14 cellular contexts compared by ENCODE assay signal in the genomic region with DNA sequence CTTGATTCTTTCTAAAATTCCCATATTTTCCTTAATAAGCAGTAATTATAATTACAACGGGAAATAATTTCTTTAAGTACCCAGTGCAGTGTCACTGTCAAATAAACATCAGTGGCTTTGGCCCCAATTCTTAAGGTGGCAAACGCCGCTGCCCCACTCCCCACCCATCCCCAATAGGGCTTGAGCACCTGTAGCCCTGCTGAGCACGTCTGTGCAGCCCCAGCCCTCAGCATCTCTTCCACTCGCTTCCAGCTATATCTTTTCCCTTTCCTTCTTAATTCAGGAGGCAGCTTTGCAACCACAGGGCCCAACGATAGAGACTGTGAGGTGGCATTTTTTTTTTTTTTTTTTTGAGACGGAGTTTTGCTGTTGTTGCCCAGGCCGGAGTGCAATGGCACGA. TPM values are rescaled to one million over a fixed set of nuclear protein-coding genes. Genes with fewer than 3 reads are reported as not detected.
A peak's percentile ranks its signal among the peaks of the same experiment; 100 is the strongest.
DNase-seq lines count a peak whose midpoint lies in the region; ATAC-seq, FAIRE-seq and TF ChIP-seq lines count a peak whose summit lies in the region.
"Had no signal": no experiment of that assay in that cellular context is flagged by ENCODE, and none has a peak within 500 bp of the region (broad histone marks: within the 10 kb centered on the region; RNA-seq: fewer than 3 reads in every experiment).

No MANE protein-coding gene starts in this region.

- H3K4me1 Mint-ChIP-seq in stimulated activated naive CD8-positive, alpha-beta T cell treated with anti-CD3 and anti-CD28 coated beads, Interleukin-15, Interleukin-2, amounts not matched to agents 100 ng/mL and 50 ng/mL, for 24 hours (ENCODE audit: low read depth): peaks cover 89% of the 10 kb centered on the region
- peaks cover 93% of the 10 kb centered on the region for H3K4me1 Mint-ChIP-seq in stimulated activated naive CD8-positive, alpha-beta T cell treated with anti-CD3 and anti-CD28 coated beads, Interleukin-15, amount 100 ng/mL, for 72 hours

- H4K20me1 ChIP-seq in GM12878 (ENCODE audit: control insufficient read depth, insufficient read depth): no peaks in the 10 kb centered on the region

- 93% methylated on average over 8 of the region's 9 CpGs for WGBS in GM12878 (ENCODE audit: insufficient coverage, insufficient replicate concordance, low lambda C conversion rate, missing lambda C conversion rate)

- peak overlapping the region; percentile 80 for H3K4me3 Mint-ChIP-seq in stimulated activated naive CD8-positive, alpha-beta T cell treated with anti-CD3 and anti-CD28 coated beads, Interleukin-15, Interleukin-2, amounts not matched to agents 100 ng/mL and 50 ng/mL, for 24 hours
- peak overlapping the region in 1 of 2 donors; percentile 55 for H3K4me3 Mint-ChIP-seq in stimulated activated naive CD8-positive, alpha-beta T cell treated with anti-CD3 and anti-CD28 coated beads, Interleukin-15, amount 100 ng/mL, for 72 hours

- in situ Hi-C loops in GM12878 (cut with MboI): no loop called here

- TF ChIP-seq CTCF in GM12878 (IDR thresholded peaks at IDR 0.05 in 2 of 3, conservative IDR thresholded peaks at IDR 0.05 in 1 of 3; ENCODE audit: control insufficient read depth in 2 of 3, extremely low read depth in 1 of 3, insufficient read depth in 1 of 3, low read depth in 3 of 3, low read length in 3 of 3): no peak

- intact Hi-C loops in GM12878 (cut with micrococcal nuclease; ENCODE audit: unreplicated experiment): no loop called here

- SMC1A ChIA-PET in GM12878 (lab: Charles Lee; ENCODE audit: uncharacterized antibody, unreplicated experiment): interaction anchor here (1.0 to 3.5 kb wide), 4 partner anchors 12 to 52 kb away, joined by 3 to 30 read pairs (median 20); a partner anchor contains a TSS

- FAIRE-seq in GM12878 (lab: Jason Lieb, UNC): no peak

- CTCF ChIA-PET in GM12878 (lab: Yijun Ruan, JAX): interaction anchor here (1.1 to 3.7 kb wide), 4 partner anchors 8 to 85 kb away, joined by 3 to 20 read pairs (median 12); a partner anchor contains a TSS

- POLR2A ChIA-PET in GM12878 (lab: Charles Lee): interaction anchor here (0.7 to 7.8 kb wide), 5 partner anchors 13 to 1350 kb away, joined by 3 to 60 read pairs (median 8); a partner anchor contains a TSS

- H3K27me3 ChIP-seq in GM12878 (replicated peaks in 1 of 2; ENCODE audit: control insufficient read depth in 2 of 2, insufficient read depth in 2 of 2, low read length in 1 of 2): no peaks in the 10 kb centered on the region
- H3K27me3 ChIP-seq: esophagus muscularis mucosa had no signal

- H2AFZ ChIP-seq in GM12878 (ENCODE audit: control insufficient read depth, low read depth, low read length): no peak overlapping the region

- RAD21 ChIA-PET in GM12878 (lab: Charles Lee; ENCODE audit: unreplicated experiment): interaction anchor here (0.7 kb wide), 1 partner anchor 19 kb away, joined by 3 read pairs; no protein-coding TSS in a partner anchor

- peaks cover 40 to 49% of the 10 kb centered on the region in 2 experiments for H3K36me3 ChIP-seq in GM12878 (ENCODE audit: control insufficient read depth in 2 of 2, insufficient read depth in 2 of 2, low read length in 1 of 2)

- H3K4me2 ChIP-seq in GM12878 (ENCODE audit: control insufficient read depth, insufficient read depth): no peak overlapping the region

- no peaks in the 10 kb centered on the region for H3K9me3 ChIP-seq in GM12878 (replicated peaks; ENCODE audit: control insufficient read depth, insufficient read depth, low read length)
- H3K9me3 ChIP-seq: esophagus muscularis mucosa had no signal

- TF ChIP-seq RAD21 in GM12878 (IDR thresholded peaks at IDR 0.05; ENCODE audit: insufficient read depth, low read depth, low read length): no peak

- no peak for TF ChIP-seq EP300 in GM12878 (IDR thresholded peaks at IDR 0.05; ENCODE audit: borderline replicate concordance in 1 of 2, control insufficient read depth in 1 of 2, low read depth in 2 of 2, low read length in 2 of 2)

- BruUV-seq in GM12878 (replicated peaks; lab: Mats Ljungman, UMichigan): no TSS peak

- no peak overlapping the region for H3K4me3 ChIP-seq in GM12878
- H3K4me3 ChIP-seq: esophagus muscularis mucosa had no signal

- peaks cover 18% of the 10 kb centered on the region for H3K4me1 ChIP-seq in GM12878 (ENCODE audit: control insufficient read depth, insufficient read depth, low read length)

- peaks cover 4% of the 10 kb centered on the region for H3K79me2 ChIP-seq in GM12878 (ENCODE audit: control insufficient read depth, insufficient read depth, low read length)

- no peak for ATAC-seq in stimulated activated naive CD8-positive, alpha-beta T cell treated with anti-CD3 and anti-CD28 coated beads, Interleukin-15, amount 100 ng/mL, for 72 hours
- ATAC-seq in GM12878: no peak
- ATAC-seq in esophagus mucosa: no peak
- ATAC-seq in HG02840 (IDR thresholded peaks at IDR 0.05; ENCODE audit: low FRiP score, unreplicated experiment): no peak
- ATAC-seq: Panc1 had no signal

- no peaks in the 10 kb centered on the region for H3K27me3 Mint-ChIP-seq in stimulated activated naive CD8-positive, alpha-beta T cell treated with anti-CD3 and anti-CD28 coated beads, Interleukin-15, Interleukin-2, amounts not matched to agents 100 ng/mL and 50 ng/mL, for 24 hours
- no peaks in the 10 kb centered on the region for H3K27me3 Mint-ChIP-seq in stimulated activated naive CD8-positive, alpha-beta T cell treated with anti-CD3 and anti-CD28 coated beads, Interleukin-15, amount 100 ng/mL, for 72 hours

- H3K36me3 Mint-ChIP-seq in stimulated activated naive CD8-positive, alpha-beta T cell treated with anti-CD3 and anti-CD28 coated beads, Interleukin-15, Interleukin-2, amounts not matched to agents 100 ng/mL and 50 ng/mL, for 24 hours (ENCODE audit: low read depth): peaks cover 88% of the 10 kb centered on the region

- H3K9ac ChIP-seq in GM12878 (ENCODE audit: control insufficient read depth, insufficient read depth, low read length): no peak overlapping the region

- H3K27ac ChIP-seq in GM12878 (ENCODE audit: control insufficient read depth, insufficient read depth): no peak overlapping the region

- DNase-seq in stimulated activated naive CD8-positive, alpha-beta T cell treated with anti-CD3 and anti-CD28 coated beads, Interleukin-15, amount 100 ng/mL, for 72 hours: no peak
- DNase-seq in GM12878 (ENCODE audit: low read depth, low spot score) (no peak), epidermal melanocyte (ENCODE audit: insufficient read length, low spot score) (no peak)
- DNase-seq: activated CD4-positive, alpha-beta T cell treated with anti-CD3 and anti-CD28 coated beads, Interleukin-2, amount 50 U/mL, for 4 hours; hypothalamus; NCI-H1417; NCI-H524 had no signal

- TF ChIP-seq POLR2A in GM12878 (IDR thresholded peaks at IDR 0.05; ENCODE audit: low read depth, low read length): no peak

- H3K9me3 Mint-ChIP-seq in stimulated activated naive CD8-positive, alpha-beta T cell treated with anti-CD3 and anti-CD28 coated beads, Interleukin-15, Interleukin-2, amounts not matched to agents 100 ng/mL and 50 ng/mL, for 24 hours: no peaks in the 10 kb centered on the region
- no peaks in the 10 kb centered on the region for H3K9me3 Mint-ChIP-seq in stimulated activated naive CD8-positive, alpha-beta T cell treated with anti-CD3 and anti-CD28 coated beads, Interleukin-15, amount 100 ng/mL, for 72 hours

- H3K27ac Mint-ChIP-seq in stimulated activated naive CD8-positive, alpha-beta T cell treated with anti-CD3 and anti-CD28 coated beads, Interleukin-15, Interleukin-2, amounts not matched to agents 100 ng/mL and 50 ng/mL, for 24 hours: peak overlapping the region; percentile 95
- H3K27ac Mint-ChIP-seq in stimulated activated naive CD8-positive, alpha-beta T cell treated with anti-CD3 and anti-CD28 coated beads, Interleukin-15, amount 100 ng/mL, for 72 hours: no peak overlapping the region

RNA-seq across cellular contexts. Expression of a gene that starts 9.0 kb away (rescaled TPM):
- 10.4 and 10.8 TPM in 2 replicates for total RNA-seq in GM12878 (2013; cell fraction: nucleolus; rRNA removed)
- total RNA-seq in GM12878 (2014; rRNA removed) (15.7 and 16.3 TPM in 2 replicates), GM12878 (2014; rRNA removed; fragmentation: Illumina TruSeq; extraction: Trizol) (14.1 TPM in 2 replicates), GM12878 (2021) (24.8 and 25.9 TPM in 2 replicates), esophagus mucosa (9.5 TPM)
- polyA plus RNA-seq in GM12878 (2011; ENCODE audit: low read depth): 11.0 TPM
- polyA plus RNA-seq in GM12878 (2011; rRNA removed) (19.2 and 21.1 TPM in 2 replicates), GM12878 (2014; fragmentation: Illumina TruSeq; extraction: Trizol) (19.8 and 24.3 TPM in 2 replicates), GM12878 (2014; fragmentation: Nextera tagmentation; extraction: Ambion mirVana) (10 to 100 TPM in 1 of 2 experiments, 1 to 10 TPM in 1; 7.5 to 15.3 TPM), GM12878 (2014; rRNA removed) (23.1 and 24.3 TPM in 2 replicates), GM12878 (2016; fragmentation: Nextera tagmentation; extraction: Ambion mirVana) (1 to 10 TPM; 7.3 to 9.5 TPM)
- 26.1 and 26.4 TPM in 2 replicates for polyA plus RNA-seq in GM12878 (2011; cell fraction: cytosol; rRNA removed)
- polyA plus RNA-seq in GM12878 (2011; cell fraction: nucleus; rRNA removed): 55.4 and 72.9 TPM in 2 replicates
- polyA plus RNA-seq in GM12878 (2012): 16.3 and 19.2 TPM in 2 replicates
- 28.2 and 35.1 TPM in 2 replicates for polyA minus RNA-seq in GM12878 (2011; rRNA and poly(A)+ RNA removed)
- polyA minus RNA-seq in GM12878 (2011; cell fraction: cytosol; rRNA and poly(A)+ RNA removed): 3.9 and 5.3 TPM in 2 replicates
- polyA minus RNA-seq in GM12878 (2011; cell fraction: nucleus; rRNA and poly(A)+ RNA removed): 11.4 and 12.5 TPM in 2 replicates

RNA-seq across cellular contexts. Expression of a gene that starts 15.7 kb away (rescaled TPM):
- 11.4 and 12.4 TPM in 2 replicates for total RNA-seq in GM12878 (2013; cell fraction: nucleolus; rRNA removed)
- total RNA-seq in GM12878 (2014; rRNA removed) (67.7 and 81.3 TPM in 2 replicates), GM12878 (2014; rRNA removed; fragmentation: Illumina TruSeq; extraction: Trizol) (34.7 and 37.5 TPM in 2 replicates), GM12878 (2021) (88.1 and 88.2 TPM in 2 replicates), esophagus mucosa (37.4 TPM)
- 26.2 TPM for polyA plus RNA-seq in GM12878 (2011; ENCODE audit: low read depth)
- polyA plus RNA-seq in GM12878 (2011; rRNA removed) (30.3 and 56.6 TPM in 2 replicates), GM12878 (2014; fragmentation: Illumina TruSeq; extraction: Trizol) (9.8 and 38.5 TPM in 2 replicates), GM12878 (2014; fragmentation: Nextera tagmentation; extraction: Ambion mirVana) (1 to 10 TPM in 1 of 2 experiments, under 1 TPM in 1; 0.16 to 3.4 TPM), GM12878 (2014; rRNA removed) (106 and 113 TPM in 2 replicates), GM12878 (2016; fragmentation: Nextera tagmentation; extraction: Ambion mirVana) (10 to 100 TPM; 80.4 to 90.5 TPM)
- 115 and 164 TPM in 2 replicates for polyA plus RNA-seq in GM12878 (2011; cell fraction: cytosol; rRNA removed)
- polyA plus RNA-seq in GM12878 (2011; cell fraction: nucleus; rRNA removed): 78.7 and 103 TPM in 2 replicates
- polyA plus RNA-seq in GM12878 (2012): 46.6 and 50.7 TPM in 2 replicates
- 40.5 and 76.6 TPM in 2 replicates for polyA minus RNA-seq in GM12878 (2011; rRNA and poly(A)+ RNA removed)
- 25.4 and 34.2 TPM in 2 replicates for polyA minus RNA-seq in GM12878 (2011; cell fraction: cytosol; rRNA and poly(A)+ RNA removed)
- 11.8 and 16.6 TPM in 2 replicates for polyA minus RNA-seq in GM12878 (2011; cell fraction: nucleus; rRNA and poly(A)+ RNA removed)

RNA-seq across cellular contexts. Expression of a gene that starts 23.8 kb away (rescaled TPM):
- total RNA-seq in GM12878 (2013; cell fraction: nucleolus; rRNA removed): 29.7 and 32.2 TPM in 2 replicates
- total RNA-seq in GM12878 (2014; rRNA removed) (50.0 and 51.1 TPM in 2 replicates), GM12878 (2014; rRNA removed; fragmentation: Illumina TruSeq; extraction: Trizol) (45.1 and 46.4 TPM in 2 replicates), GM12878 (2021) (61.0 and 64.8 TPM in 2 replicates), esophagus mucosa (52.2 TPM)
- polyA plus RNA-seq in GM12878 (2011; ENCODE audit: low read depth): 33.3 TPM
- polyA plus RNA-seq in GM12878 (2011; rRNA removed) (81.8 and 82.4 TPM in 2 replicates), GM12878 (2014; fragmentation: Illumina TruSeq; extraction: Trizol) (65.8 and 67.0 TPM in 2 replicates), GM12878 (2014; fragmentation: Nextera tagmentation; extraction: Ambion mirVana) (10 to 100 TPM; 10.4 to 12.5 TPM), GM12878 (2014; rRNA removed) (49.5 and 55.2 TPM in 2 replicates), GM12878 (2016; fragmentation: Nextera tagmentation; extraction: Ambion mirVana) (10 to 100 TPM; 10.1 to 15.8 TPM)
- polyA plus RNA-seq in GM12878 (2011; cell fraction: cytosol; rRNA removed): 51.8 and 52.6 TPM in 2 replicates
- 14.2 and 20.5 TPM in 2 replicates for polyA plus RNA-seq in GM12878 (2011; cell fraction: nucleus; rRNA removed)
- 35.7 and 40.2 TPM in 2 replicates for polyA plus RNA-seq in GM12878 (2012)
- polyA minus RNA-seq in GM12878 (2011; rRNA and poly(A)+ RNA removed): 86.3 and 110 TPM in 2 replicates
- 27.0 and 31.9 TPM in 2 replicates for polyA minus RNA-seq in GM12878 (2011; cell fraction: cytosol; rRNA and poly(A)+ RNA removed)
- 12.8 and 23.2 TPM in 2 replicates for polyA minus RNA-seq in GM12878 (2011; cell fraction: nucleus; rRNA and poly(A)+ RNA removed)

RNA-seq across cellular contexts. Expression of a gene that starts 29.2 kb away (rescaled TPM):
- 0.51 and 1.6 TPM in 2 replicates for total RNA-seq in GM12878 (2013; cell fraction: nucleolus; rRNA removed)
- 0.22 and 0.51 TPM in 2 replicates for total RNA-seq in GM12878 (2014; rRNA removed)
- total RNA-seq in GM12878 (2014; rRNA removed; fragmentation: Illumina TruSeq; extraction: Trizol): 0.14 and 0.22 TPM in 2 replicates
- 4.8 and 6.9 TPM in 2 replicates for total RNA-seq in GM12878 (2021)
- polyA plus RNA-seq in GM12878 (2011; ENCODE audit: low read depth): 2.1 TPM
- polyA plus RNA-seq in GM12878 (2011; rRNA removed): 0.03 and 0.11 TPM in 2 replicates
- 0.15 and 0.24 TPM in 2 replicates for polyA plus RNA-seq in GM12878 (2011; cell fraction: cytosol; rRNA removed)
- polyA plus RNA-seq in GM12878 (2011; cell fraction: nucleus; rRNA removed): 0.64 and 1.0 TPM in 2 replicates
- 4.5 TPM in 2 replicates for polyA plus RNA-seq in GM12878 (2012)
- polyA plus RNA-seq in GM12878 (2014; fragmentation: Illumina TruSeq; extraction: Trizol): 0.53 TPM in 1 of 2 replicates, not detected in the other
- under 1 TPM in 1 of 2 experiments, not detected in 1; 0.10 TPM for polyA plus RNA-seq in GM12878 (2014; fragmentation: Nextera tagmentation; extraction: Ambion mirVana)
- polyA plus RNA-seq in GM12878 (2014; rRNA removed): 1.1 and 1.5 TPM in 2 replicates
- polyA plus RNA-seq in GM12878 (2016; fragmentation: Nextera tagmentation; extraction: Ambion mirVana): 1 to 10 TPM in 1 of 2 experiments, under 1 TPM in 1; 0.82 to 1.2 TPM
- polyA minus RNA-seq in GM12878 (2011; rRNA and poly(A)+ RNA removed): 0.15 TPM in 1 of 2 replicates, not detected in the other
- polyA minus RNA-seq in GM12878 (2011; cell fraction: cytosol; rRNA and poly(A)+ RNA removed): 0.42 TPM in 1 of 2 replicates, not detected in the other
- 0.10 TPM in 1 of 2 replicates, not detected in the other for polyA minus RNA-seq in GM12878 (2011; cell fraction: nucleus; rRNA and poly(A)+ RNA removed)
- 0.04 TPM for total RNA-seq in esophagus mucosa
- total RNA-seq: left lobe of liver, pulmonary artery endothelial cell had no signal

RNA-seq across cellular contexts. Expression of a gene that starts 33.0 kb away (rescaled TPM):
- 49.8 and 58.7 TPM in 2 replicates for total RNA-seq in GM12878 (2013; cell fraction: nucleolus; rRNA removed)
- total RNA-seq in GM12878 (2014; rRNA removed) (13.7 and 14.9 TPM in 2 replicates), GM12878 (2014; rRNA removed; fragmentation: Illumina TruSeq; extraction: Trizol) (8.5 and 8.8 TPM in 2 replicates), GM12878 (2021) (19.0 and 19.9 TPM in 2 replicates), esophagus mucosa (7.2 TPM)
- 7.2 TPM for polyA plus RNA-seq in GM12878 (2011; ENCODE audit: low read depth)
- polyA plus RNA-seq in GM12878 (2011; rRNA removed) (6.5 and 13.5 TPM in 2 replicates), GM12878 (2014; fragmentation: Illumina TruSeq; extraction: Trizol) (2.3 and 7.4 TPM in 2 replicates), GM12878 (2014; fragmentation: Nextera tagmentation; extraction: Ambion mirVana) (1 to 10 TPM in 1 of 2 experiments, under 1 TPM in 1; 0.66 to 2.7 TPM), GM12878 (2014; rRNA removed) (22.6 and 26.5 TPM in 2 replicates), GM12878 (2016; fragmentation: Nextera tagmentation; extraction: Ambion mirVana) (10 to 100 TPM; 10.6 to 15.7 TPM)
- 21.6 and 36.9 TPM in 2 replicates for polyA plus RNA-seq in GM12878 (2011; cell fraction: cytosol; rRNA removed)
- polyA plus RNA-seq in GM12878 (2011; cell fraction: nucleus; rRNA removed): 76.2 and 80.1 TPM in 2 replicates
- polyA plus RNA-seq in GM12878 (2012): 10.3 and 13.3 TPM in 2 replicates
- 11.3 and 23.6 TPM in 2 replicates for polyA minus RNA-seq in GM12878 (2011; rRNA and poly(A)+ RNA removed)
- polyA minus RNA-seq in GM12878 (2011; cell fraction: cytosol; rRNA and poly(A)+ RNA removed): 5.3 and 7.6 TPM in 2 replicates
- polyA minus RNA-seq in GM12878 (2011; cell fraction: nucleus; rRNA and poly(A)+ RNA removed): 19.2 and 41.1 TPM in 2 replicates
